17 cellular contexts compared by ENCODE assay signal in the genomic region with DNA sequence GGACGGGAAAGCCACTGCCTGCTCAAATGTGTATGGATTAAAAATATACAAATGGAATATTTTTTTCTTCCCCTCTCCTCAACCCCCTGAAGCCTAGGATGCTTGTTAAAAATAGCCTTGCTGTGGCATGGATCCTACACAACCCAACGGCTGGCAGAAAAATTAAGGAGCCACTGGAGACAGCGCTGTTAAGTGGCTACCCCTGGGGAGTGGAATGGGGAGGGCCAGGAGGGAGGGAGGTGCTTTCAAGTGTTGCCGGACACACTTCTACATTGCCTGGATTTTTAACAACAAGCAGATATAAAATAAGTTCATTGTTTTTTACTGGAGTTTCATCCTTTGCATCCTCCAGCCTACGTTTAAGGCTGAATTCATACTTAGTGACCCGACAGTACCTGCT.
DNase-seq lines count a peak whose midpoint lies in the region; ATAC-seq and TF ChIP-seq lines count a peak whose summit lies in the region.
"Had no signal": no experiment of that assay in that cellular context is flagged by ENCODE, and none has a peak within 500 bp of the region (broad histone marks: within the 10 kb centered on the region; RNA-seq: fewer than 3 reads in every experiment).

No MANE protein-coding gene starts in this region.

- H3K27me3 Mint-ChIP-seq in mesothelial cell of epicardium (ENCODE audit: low read depth), result peaks cover 4% of the 10 kb centered on the region

- H3K27me3 ChIP-seq in WERI-Rb-1 (ENCODE audit: insufficient read depth, low read depth, severe bottlenecking), result no peaks in the 10 kb centered on the region
- H3K27me3 ChIP-seq: SJCRH30 had no signal

- H3K4me3 Mint-ChIP-seq in mesothelial cell of epicardium, result no peak overlapping the region
- H3K4me3 Mint-ChIP-seq: IgD-negative memory B cell, nephron progenitor cell had no signal

- ATAC-seq in GM18868 (IDR thresholded peaks at IDR 0.05; ENCODE audit: unreplicated experiment), result no peak
- ATAC-seq: left colon had no signal

- peaks cover 16% of the 10 kb centered on the region for H3K4me1 Mint-ChIP-seq in mesothelial cell of epicardium
- H3K4me1 Mint-ChIP-seq: IgD-negative memory B cell had no signal

- H3K4me3 ChIP-seq in WERI-Rb-1 (ENCODE audit: low read depth, low read length), result no peak overlapping the region
- H3K4me3 ChIP-seq: SJCRH30 had no signal

- H3K36me3 ChIP-seq in WERI-Rb-1, result no peaks in the 10 kb centered on the region
- H3K36me3 ChIP-seq: SJCRH30 had no signal

- DNase-seq in Ammon's horn (ENCODE audit: low spot score) (peak; percentile 15), NCI-H187 (lab: John Stamatoyannopoulos, UW) (peak; percentile 33 to 37), WERI-Rb-1 (no peak), medulla oblongata (ENCODE audit: extremely low spot score) (peak; percentile 43), HuH-7 (ENCODE audit: low spot score) (no peak), mesothelial cell of epicardium (ENCODE audit: low spot score in 2 of 2, unreplicated experiment in 2 of 2) (no peak), T-helper 2 cell (no peak)
- DNase-seq: ACHN; activated naive CD4-positive, alpha-beta T cell treated with Interleukin-2 at 50 U/mL for 16 hours; Calu3; central memory CD4-positive, alpha-beta T cell; left colon; NCI-H526; nephron progenitor cell; SJCRH30 had no signal

- no peaks in the 10 kb centered on the region for H3K36me3 Mint-ChIP-seq in mesothelial cell of epicardium
- H3K36me3 Mint-ChIP-seq: IgD-negative memory B cell had no signal

- H3K27ac ChIP-seq in WERI-Rb-1, result peak overlapping the region; percentile 9; the same call in 1 of the 2 replicates
- H3K27ac ChIP-seq: SJCRH30 had no signal

- H3K9me3 ChIP-seq in WERI-Rb-1 (ENCODE audit: severe bottlenecking), result no peaks in the 10 kb centered on the region
- H3K9me3 ChIP-seq: SJCRH30 had no signal

- H3K27ac Mint-ChIP-seq in mesothelial cell of epicardium, result no peak overlapping the region
- H3K27ac Mint-ChIP-seq: IgD-negative memory B cell, nephron progenitor cell had no signal

- TF ChIP-seq CTCF in WERI-Rb-1 (IDR thresholded peaks at IDR 0.05; ENCODE audit: low read depth, low read length) (no peak), mesothelial cell of epicardium (IDR thresholded peaks at IDR 0.05; ENCODE audit: unreplicated experiment) (no peak)

- no peaks in the 10 kb centered on the region for H3K9me3 Mint-ChIP-seq in mesothelial cell of epicardium
- H3K9me3 Mint-ChIP-seq: nephron progenitor cell had no signal

Comparison
In these comparisons a context has a peak if more than half of its experiments do, and no peak if none do; other contexts are left out.
1. DNase-seq: peak in Ammon's horn (single experiment), NCI-H187 (2 of 2) and medulla oblongata (single experiment); none in WERI-Rb-1 (single experiment), HuH-7 (single experiment), mesothelial cell of epicardium (0 of 2) and T-helper 2 cell (0 of 5).